ENCODE assay signal across 8 cellular contexts in genomic region chr17:76414334-76415295, GRCh38. TPM values are rescaled to one million over a fixed set of nuclear protein-coding genes. Genes with fewer than 3 reads are reported as not detected.
DNase-seq lines count a peak whose midpoint lies in the region; ATAC-seq and TF ChIP-seq lines count a peak whose summit lies in the region.

No MANE protein-coding gene starts in this region.

- intact Hi-C loops in dorsolateral prefrontal cortex (cut with DNase I), result no loop called here

- DNase-seq in D341Med (ENCODE audit: low spot score), result peak; percentile 88
- DNase-seq in NCI-H2227 treated with DMSO at 0.1 percent for 48 hours (lab: John Stamatoyannopoulos, UW), result peak; percentile 44
- peak; percentile 64 to 86 (median 78) for DNase-seq in dorsolateral prefrontal cortex
- DNase-seq in neural progenitor cell (ENCODE audit: low spot score), result peak; percentile 21

- H3K4me3 ChIP-seq in dorsolateral prefrontal cortex, result peak overlapping the region in 3 of 59 donors; percentile 4 to 33 (median 7)
- H3K4me3 ChIP-seq in neural progenitor cell, result no peak overlapping the region

- H3K27me3 ChIP-seq in dorsolateral prefrontal cortex, result no peaks in the 10 kb centered on the region
- no peaks in the 10 kb centered on the region for H3K27me3 ChIP-seq in neural progenitor cell

- H3K4me1 ChIP-seq in neural progenitor cell, result peaks cover 8% of the 10 kb centered on the region

- H3K27ac Mint-ChIP-seq in neural progenitor cell, result no peak overlapping the region

- no peaks in the 10 kb centered on the region for H3K27me3 Mint-ChIP-seq in neural progenitor cell (ENCODE audit: insufficient read depth, low read depth)

- no peak overlapping the region for H2AFZ ChIP-seq in neural progenitor cell (replicated peaks)

- H3F3A ChIP-seq in neural progenitor cell (ENCODE audit: low read depth), result no peaks in the 10 kb centered on the region

- H3K4me1 Mint-ChIP-seq in neural progenitor cell, result peaks cover 18% of the 10 kb centered on the region

- H3K36me3 Mint-ChIP-seq in neural progenitor cell, result peaks cover 13% of the 10 kb centered on the region

- H3K27ac ChIP-seq in dorsolateral prefrontal cortex, result peak overlapping the region in 47 of 59 donors; percentile 5 to 75 (median 52)
- H3K27ac ChIP-seq in neural progenitor cell, result no peak overlapping the region

- H3K9me3 ChIP-seq in neural progenitor cell (ENCODE audit: low read depth), result no peaks in the 10 kb centered on the region

- no peaks in the 10 kb centered on the region for H3K9me3 Mint-ChIP-seq in neural progenitor cell

- H3K79me2 ChIP-seq in neural progenitor cell (ENCODE audit: low read depth), result peaks cover 58% of the 10 kb centered on the region

- no peak overlapping the region for H3K4me2 ChIP-seq in neural progenitor cell

- ATAC-seq in HG03378 (IDR thresholded peaks at IDR 0.05; ENCODE audit: unreplicated experiment), result no peak
- ATAC-seq in HG03442 (IDR thresholded peaks at IDR 0.05; ENCODE audit: unreplicated experiment), result no peak
- no peak for ATAC-seq in HG03135 (IDR thresholded peaks at IDR 0.05; ENCODE audit: unreplicated experiment)
- ATAC-seq in GM19023 (IDR thresholded peaks at IDR 0.05; ENCODE audit: unreplicated experiment), result no peak

- no peak for TF ChIP-seq CTCF in dorsolateral prefrontal cortex (IDR thresholded peaks at IDR 0.05 in 54 of 56, conservative IDR thresholded peaks at IDR 0.05 in 2 of 56; ENCODE audit: low read depth in 1 of 56, partially characterized antibody in 56 of 56)
- no peak for TF ChIP-seq CTCF in neural progenitor cell (IDR thresholded peaks at IDR 0.05)

- H4K20me1 ChIP-seq in neural progenitor cell (ENCODE audit: low read depth), result peaks cover 66% of the 10 kb centered on the region

- H3K9ac ChIP-seq in neural progenitor cell, result no peak overlapping the region

- no peaks in the 10 kb centered on the region for H3K36me3 ChIP-seq in neural progenitor cell

- peak overlapping the region; percentile 35 for H3K4me3 Mint-ChIP-seq in neural progenitor cell

RNA-seq across cellular contexts. Expression of gene SPHK1, which starts 30.2 kb away (rescaled TPM):
- total RNA-seq in dorsolateral prefrontal cortex (10 to 100 TPM in 1 of 120 experiments, 1 to 10 TPM in 117, under 1 TPM in 2; 0.76 to 10.2 (median 2.9) TPM), neural progenitor cell (ENCODE audit: low replicate concordance) (1.3 and 1.9 TPM in 2 replicates)

RNA-seq across cellular contexts. Expression of gene UBE2O, which starts 38.3 kb away (rescaled TPM):
- total RNA-seq in dorsolateral prefrontal cortex, result 100 to 1,000 TPM in 15 of 120 experiments, 10 to 100 TPM in 105; 42.7 to 122 (median 85.2) TPM
- 20.6 and 46.6 TPM in 2 replicates for total RNA-seq in neural progenitor cell (ENCODE audit: low replicate concordance)

RNA-seq across cellular contexts. Expression of gene AANAT, which starts 52.8 kb away (rescaled TPM):
- 1 to 10 TPM in 8 of 120 experiments, under 1 TPM in 34, not detected in 78; 0.22 to 2.0 (median 0.62) TPM for total RNA-seq in dorsolateral prefrontal cortex
- not detected in 2 replicates for total RNA-seq in neural progenitor cell (ENCODE audit: low replicate concordance)

Comparison
In these comparisons a context has a peak if more than half of its experiments do, and no peak if none do; other contexts are left out.
1. DNase-seq: peak in every context shown above with its lines; median percentile 88 in D341Med; 78 in dorsolateral prefrontal cortex; 44 in NCI-H2227 treated with DMSO at 0.1 percent for 48 hours; 21 in neural progenitor cell.